8 cellular contexts compared by ENCODE assay signal in the genomic region with DNA sequence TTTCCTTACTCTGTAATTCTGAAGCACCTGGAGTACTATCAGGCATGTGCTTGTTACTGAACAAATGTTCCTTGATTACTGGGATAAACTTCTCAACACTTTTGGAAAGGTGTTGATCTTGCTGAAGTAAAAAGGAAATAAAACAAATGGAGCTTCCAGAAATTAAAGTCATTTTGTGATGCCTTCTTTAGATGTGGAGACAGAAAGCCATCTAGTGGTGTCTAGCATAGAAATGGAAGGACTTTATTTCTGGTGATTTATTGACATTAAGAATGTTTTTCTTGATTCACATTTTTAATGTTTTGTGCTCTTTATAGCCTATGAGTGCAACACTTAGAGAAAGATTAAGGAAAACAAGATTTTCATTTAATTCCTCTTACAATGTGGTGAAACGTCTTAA. TPM values are rescaled to one million over a fixed set of nuclear protein-coding genes. Genes with fewer than 3 reads are reported as not detected.
DNase-seq lines count a peak whose midpoint lies in the region; ATAC-seq and TF ChIP-seq lines count a peak whose summit lies in the region.

No MANE protein-coding gene starts in this region.

- H3K79me1 ChIP-seq in mesendoderm (ENCODE audit: low read length), result no peaks in the 10 kb centered on the region

- H3K27me3 ChIP-seq in Caco-2 (replicated peaks; ENCODE audit: control insufficient read depth, insufficient read depth, low read length) (no peaks in the 10 kb centered on the region), mesendoderm (ENCODE audit: insufficient read depth, low read length, poor library complexity) (no peaks in the 10 kb centered on the region)

- H3K4me2 ChIP-seq in mesendoderm (ENCODE audit: low read length), result no peak overlapping the region

- H3K27ac ChIP-seq in mesendoderm (ENCODE audit: low read depth, low read length), result no peak overlapping the region

- H3K18ac ChIP-seq in mesendoderm (ENCODE audit: low read length), result no peak overlapping the region

- no peak overlapping the region for H2BK15ac ChIP-seq in mesendoderm (replicated peaks; ENCODE audit: low read depth)

- no peak overlapping the region for H3K56ac ChIP-seq in mesendoderm (ENCODE audit: low read length)

- H2AK5ac ChIP-seq in mesendoderm (ENCODE audit: low read length), result no peak overlapping the region

- no CpG with 5 or more reads among the region's 1 CpG for WGBS in mesendoderm (ENCODE audit: extremely low coverage, insufficient coverage, low lambda C conversion rate)

- no peak overlapping the region for H3K4me3 ChIP-seq in Caco-2 (ENCODE audit: low read depth, low read length)
- no peak overlapping the region for H3K4me3 ChIP-seq in mesendoderm (ENCODE audit: low read length)

- DNase-seq in Caco-2 (no peak), HT-29 (ENCODE audit: low spot score) (peak; percentile 40), mesendoderm (peak; percentile 6), NCI-H345 (lab: John Stamatoyannopoulos, UW) (no peak)
- DNase-seq in activated naive CD8-positive, alpha-beta T cell treated with anti-CD3 and anti-CD28 coated beads, Interleukin-2, amount 50 U/mL, for 24 hours, result no peak
- DNase-seq in activated CD8-positive, alpha-beta memory T cell treated with anti-CD3 and anti-CD28 coated beads, Interleukin-2, amount 50 U/mL, for 48 hours, result no peak

- H3K36me3 ChIP-seq in Caco-2 (ENCODE audit: control insufficient read depth, insufficient read depth, low read length) (no peaks in the 10 kb centered on the region; the same call in 1 of the 2 replicates), mesendoderm (ENCODE audit: control insufficient read depth, insufficient read depth, low read length) (no peaks in the 10 kb centered on the region)

- BruUV-seq in Caco-2 (replicated peaks; lab: Mats Ljungman, UMichigan), result no TSS peak

- ATAC-seq in activated naive CD8-positive, alpha-beta T cell treated with anti-CD3 and anti-CD28 coated beads, Interleukin-2, amount 50 U/mL, for 24 hours, result no peak
- ATAC-seq in stimulated activated memory B cell treated with anti-CD40 and anti-IgM and Interleukin-4, amounts not matched to agents 10 μg/mL and 1 μg/mL and 100 μg/mL, for 72 hours, result no peak
- no peak for ATAC-seq in GM19467 (IDR thresholded peaks at IDR 0.05; ENCODE audit: unreplicated experiment)

- peaks cover 13% of the 10 kb centered on the region; the same call in 1 of the 2 replicates for H3K4me1 ChIP-seq in Caco-2
- H3K4me1 ChIP-seq in mesendoderm (ENCODE audit: control insufficient read depth, low read depth, low read length), result peaks cover 2% of the 10 kb centered on the region

- peak overlapping the region; percentile 79 for H3K4me3 Mint-ChIP-seq in Caco-2 (ENCODE audit: unreplicated experiment)
- peak overlapping the region; percentile 84 for H3K4me3 Mint-ChIP-seq in activated naive CD8-positive, alpha-beta T cell treated with anti-CD3 and anti-CD28 coated beads, Interleukin-2, amount 50 U/mL, for 24 hours
- H3K4me3 Mint-ChIP-seq in stimulated activated memory B cell treated with anti-CD40 and anti-IgM and Interleukin-4, amounts not matched to agents 10 μg/mL and 1 μg/mL and 100 μg/mL, for 72 hours, result no peak overlapping the region

- H3K27ac Mint-ChIP-seq in Caco-2 (ENCODE audit: unreplicated experiment), result no peak overlapping the region
- H3K27ac Mint-ChIP-seq in activated naive CD8-positive, alpha-beta T cell treated with anti-CD3 and anti-CD28 coated beads, Interleukin-2, amount 50 U/mL, for 24 hours, result peak overlapping the region; percentile 52
- H3K27ac Mint-ChIP-seq in stimulated activated memory B cell treated with anti-CD40 and anti-IgM and Interleukin-4, amounts not matched to agents 10 μg/mL and 1 μg/mL and 100 μg/mL, for 72 hours, result no peak overlapping the region

- no peak overlapping the region for H4K5ac ChIP-seq in mesendoderm (ENCODE audit: low read length)

- no peak overlapping the region for H3K4ac ChIP-seq in mesendoderm (ENCODE audit: low read depth, low read length)

- no peaks in the 10 kb centered on the region for H3K36me3 Mint-ChIP-seq in Caco-2 (ENCODE audit: insufficient read depth, unreplicated experiment)
- peaks cover 14% of the 10 kb centered on the region for H3K36me3 Mint-ChIP-seq in activated naive CD8-positive, alpha-beta T cell treated with anti-CD3 and anti-CD28 coated beads, Interleukin-2, amount 50 U/mL, for 24 hours (ENCODE audit: low read depth)
- peaks cover 9% of the 10 kb centered on the region for H3K36me3 Mint-ChIP-seq in stimulated activated memory B cell treated with anti-CD40 and anti-IgM and Interleukin-4, amounts not matched to agents 10 μg/mL and 1 μg/mL and 100 μg/mL, for 72 hours

- intact Hi-C loops in Caco-2 (cut with micrococcal nuclease; ENCODE audit: unreplicated experiment), result loop anchor here (5.0 kb wide), 3 partner anchors 56 to 141 kb away; no protein-coding TSS in a partner anchor

- TF ChIP-seq CTCF in Caco-2 (IDR thresholded peaks at IDR 0.05; ENCODE audit: insufficient read depth in 1 of 2, low read depth in 1 of 2, low read length in 1 of 2, severe bottlenecking in 1 of 2, unreplicated experiment in 1 of 2), result no peak

- H2BK5ac ChIP-seq in mesendoderm (ENCODE audit: low read length), result no peak overlapping the region

- H3K27me3 Mint-ChIP-seq in Caco-2 (ENCODE audit: insufficient read depth, unreplicated experiment), result no peaks in the 10 kb centered on the region
- H3K27me3 Mint-ChIP-seq in activated naive CD8-positive, alpha-beta T cell treated with anti-CD3 and anti-CD28 coated beads, Interleukin-2, amount 50 U/mL, for 24 hours, result no peaks in the 10 kb centered on the region
- H3K27me3 Mint-ChIP-seq in stimulated activated memory B cell treated with anti-CD40 and anti-IgM and Interleukin-4, amounts not matched to agents 10 μg/mL and 1 μg/mL and 100 μg/mL, for 72 hours, result no peaks in the 10 kb centered on the region

- H3K4me1 Mint-ChIP-seq in Caco-2 (ENCODE audit: low read depth, unreplicated experiment), result no peaks in the 10 kb centered on the region
- H3K4me1 Mint-ChIP-seq in activated naive CD8-positive, alpha-beta T cell treated with anti-CD3 and anti-CD28 coated beads, Interleukin-2, amount 50 U/mL, for 24 hours, result peaks cover 45% of the 10 kb centered on the region
- H3K4me1 Mint-ChIP-seq in stimulated activated memory B cell treated with anti-CD40 and anti-IgM and Interleukin-4, amounts not matched to agents 10 μg/mL and 1 μg/mL and 100 μg/mL, for 72 hours, result peaks cover 21% of the 10 kb centered on the region

- no peak overlapping the region for H4K8ac ChIP-seq in mesendoderm (ENCODE audit: low read depth, low read length)

- POLR2A ChIA-PET in Caco-2 (lab: Charles Lee), result no interaction called here

- H3K23ac ChIP-seq in mesendoderm (ENCODE audit: low read length), result no peak overlapping the region

- no peak overlapping the region for H2BK120ac ChIP-seq in mesendoderm (ENCODE audit: low read depth, low read length)

- CTCF ChIA-PET in Caco-2 (lab: Charles Lee), result no interaction called here

- H3K9me3 Mint-ChIP-seq in Caco-2 (ENCODE audit: unreplicated experiment), result no peaks in the 10 kb centered on the region
- H3K9me3 Mint-ChIP-seq in activated naive CD8-positive, alpha-beta T cell treated with anti-CD3 and anti-CD28 coated beads, Interleukin-2, amount 50 U/mL, for 24 hours, result no peaks in the 10 kb centered on the region
- no peaks in the 10 kb centered on the region for H3K9me3 Mint-ChIP-seq in stimulated activated memory B cell treated with anti-CD40 and anti-IgM and Interleukin-4, amounts not matched to agents 10 μg/mL and 1 μg/mL and 100 μg/mL, for 72 hours

- no peaks in the 10 kb centered on the region for H3K79me2 ChIP-seq in mesendoderm (ENCODE audit: control insufficient read depth, insufficient read depth, low read length)

- no peaks in the 10 kb centered on the region for H3K9me3 ChIP-seq in Caco-2

- H3K9ac ChIP-seq in mesendoderm (ENCODE audit: low read length), result peak overlapping the region; percentile 14

RNA-seq across cellular contexts. Expression of gene SFR1, which starts 1.4 kb away (rescaled TPM):
- total RNA-seq in Caco-2 (2022), result 7.3 and 8.7 TPM in 2 replicates
- total RNA-seq in HT-29 (2014; rRNA removed; shearing (Covaris generic)), result 3.2 and 4.1 TPM in 2 replicates
- 7.7 TPM for polyA plus RNA-seq in mesendoderm (2013, experiment 1 of 2)
- 7.5 TPM for polyA plus RNA-seq in mesendoderm (2013, experiment 2 of 2)

RNA-seq across cellular contexts. Expression of gene COL17A1, which starts 37.7 kb away (rescaled TPM):
- total RNA-seq in Caco-2 (2022), result 0.45 and 0.49 TPM in 2 replicates
- total RNA-seq in HT-29 (2014; rRNA removed; shearing (Covaris generic)), result 40.0 and 45.0 TPM in 2 replicates
- polyA plus RNA-seq in mesendoderm (2013, experiment 1 of 2), result 3.7 TPM
- 3.8 TPM for polyA plus RNA-seq in mesendoderm (2013, experiment 2 of 2)

Comparison
In these comparisons a context has a peak if more than half of its experiments do, and no peak if none do; other contexts are left out.
1. DNase-seq: peak in HT-29 (single experiment) and mesendoderm (single experiment); none in Caco-2 (0 of 2), activated naive CD8-positive, alpha-beta T cell treated with anti-CD3 and anti-CD28 coated beads, Interleukin-2, amount 50 U/mL, for 24 hours (single experiment), NCI-H345 (single experiment) and activated CD8-positive, alpha-beta memory T cell treated with anti-CD3 and anti-CD28 coated beads, Interleukin-2, amount 50 U/mL, for 48 hours (single experiment).
2. RNA of gene COL17A1, which starts 37.7 kb away (total RNA-seq): 40.0 to 45.0 TPM in HT-29; 0.45 to 0.49 TPM in Caco-2; every median in the first group is over 10 times any median in the second.